1 cellular context compared by ENCODE assay signal in genomic region chr5:68455216-68455615, GRCh38.
TF ChIP-seq lines count a peak whose summit lies in the region.

No MANE protein-coding gene starts in this region.

TF ChIP-seq in H1, 55 proteins besides CTCF, POLR2A, EP300 and RAD21 (continued from another document):
- TF ChIP-seq SIN3A (conservative IDR thresholded peaks at IDR 0.05 in 1 of 2, IDR thresholded peaks at IDR 0.05 in 1 of 2; ENCODE audit: low read depth in 1 of 2, low read length in 2 of 2) (no peak), YY1 (IDR thresholded peaks at IDR 0.05; ENCODE audit: low read depth, low read length) (no peak), SP2 (IDR thresholded peaks at IDR 0.05; ENCODE audit: low read length) (no peak), CHD1 (IDR thresholded peaks at IDR 0.05; ENCODE audit: low read depth, low read length) (no peak)
